ENCODE assay signal across 2 cellular contexts in genomic region chr5:79025054-79025465, GRCh38.
TF ChIP-seq lines count a peak whose summit lies in the region.

No MANE protein-coding gene starts in this region.

TF ChIP-seq in GM23338, 12 proteins besides CTCF, POLR2A, EP300 and RAD21:
- TF ChIP-seq EZH2 (IDR thresholded peaks at IDR 0.05; ENCODE audit: low read depth, unreplicated experiment) (no peak), REST (IDR thresholded peaks at IDR 0.05; ENCODE audit: unreplicated experiment) (no peak), STAT1 (IDR thresholded peaks at IDR 0.05; ENCODE audit: unreplicated experiment) (no peak), EZH2phosphoT487 (IDR thresholded peaks at IDR 0.05; ENCODE audit: unreplicated experiment) (no peak), ZNF331 (CRISPR knock-in tag; IDR thresholded peaks at IDR 0.05; ENCODE audit: low read depth) (no peak), CREB1 (CRISPR knock-in tag; IDR thresholded peaks at IDR 0.05; ENCODE audit: low read depth) (no peak), JUNB (IDR thresholded peaks at IDR 0.05; ENCODE audit: unreplicated experiment) (no peak), ZNF114 (CRISPR knock-in tag; IDR thresholded peaks at IDR 0.05) (no peak), POLR2AphosphoS5 (IDR thresholded peaks at IDR 0.05; ENCODE audit: low read depth) (no peak), NANOG (IDR thresholded peaks at IDR 0.05; ENCODE audit: borderline replicate concordance) (no peak), ZNF462 (CRISPR knock-in tag; IDR thresholded peaks at IDR 0.05) (no peak)
- TF ChIP-seq, protein P1, sequence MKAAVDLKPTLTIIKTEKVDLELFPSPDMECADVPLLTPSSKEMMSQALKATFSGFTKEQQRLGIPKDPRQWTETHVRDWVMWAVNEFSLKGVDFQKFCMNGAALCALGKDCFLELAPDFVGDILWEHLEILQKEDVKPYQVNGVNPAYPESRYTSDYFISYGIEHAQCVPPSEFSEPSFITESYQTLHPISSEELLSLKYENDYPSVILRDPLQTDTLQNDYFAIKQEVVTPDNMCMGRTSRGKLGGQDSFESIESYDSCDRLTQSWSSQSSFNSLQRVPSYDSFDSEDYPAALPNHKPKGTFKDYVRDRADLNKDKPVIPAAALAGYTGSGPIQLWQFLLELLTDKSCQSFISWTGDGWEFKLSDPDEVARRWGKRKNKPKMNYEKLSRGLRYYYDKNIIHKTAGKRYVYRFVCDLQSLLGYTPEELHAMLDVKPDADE (IDR thresholded peaks at IDR 0.05): no peak

TF ChIP-seq in endothelial cell of umbilical vein, 7 proteins besides CTCF, POLR2A, EP300 and RAD21:
- TF ChIP-seq POLR2AphosphoS5 (IDR thresholded peaks at IDR 0.05; ENCODE audit: insufficient read depth, low read depth, low read length) (no peak), GATA2 (IDR thresholded peaks at IDR 0.05; ENCODE audit: insufficient read depth, insufficient read length, low read depth, low read length) (no peak), JUN (IDR thresholded peaks at IDR 0.05; ENCODE audit: borderline replicate concordance, insufficient read depth, insufficient read length, low read depth) (no peak), FOS (IDR thresholded peaks at IDR 0.05; ENCODE audit: borderline replicate concordance, insufficient read depth, low read length) (no peak), MYC (IDR thresholded peaks at IDR 0.05; ENCODE audit: low read depth, low read length) (no peak), EZH2 (IDR thresholded peaks at IDR 0.05; ENCODE audit: borderline replicate concordance, low read depth, low read length, severe bottlenecking) (no peak), MAX (IDR thresholded peaks at IDR 0.05; ENCODE audit: insufficient read depth, insufficient read length) (no peak)
